ENCODE assay signal across 19 cellular contexts in genomic region chr12:109961201-109961600, GRCh38. TPM values are rescaled to one million over a fixed set of nuclear protein-coding genes. Genes with fewer than 3 reads are reported as not detected.
DNase-seq lines count a peak whose midpoint lies in the region; ATAC-seq and TF ChIP-seq lines count a peak whose summit lies in the region.
"Had no signal": no experiment of that assay in that cellular context is flagged by ENCODE, and none has a peak within 500 bp of the region (broad histone marks: within the 10 kb centered on the region; RNA-seq: fewer than 3 reads in every experiment).

No MANE protein-coding gene starts in this region.

- no peaks in the 10 kb centered on the region for H3K9me3 Mint-ChIP-seq in activated naive CD4-positive, alpha-beta T cell treated with anti-CD3 and anti-CD28 coated beads, Interleukin-2, amount 50 U/mL, for 24 hours
- H3K9me3 Mint-ChIP-seq in stimulated activated naive B cell treated with anti-CD40 and anti-IgM and Interleukin-4, amounts not matched to agents 10 μg/mL and 1 μg/mL and 100 μg/mL, for 72 hours, result no peaks in the 10 kb centered on the region
- no peaks in the 10 kb centered on the region for H3K9me3 Mint-ChIP-seq in CD8-positive, alpha-beta memory T cell
- H3K9me3 Mint-ChIP-seq: CD4-positive, CD25-positive, alpha-beta regulatory T cell had no signal

- no peaks in the 10 kb centered on the region for H3K9me3 ChIP-seq in heart right ventricle
- no peaks in the 10 kb centered on the region for H3K9me3 ChIP-seq in CD8-positive, alpha-beta memory T cell (ENCODE audit: low read length)
- H3K9me3 ChIP-seq: esophagus squamous epithelium, left lung, neutrophil, testis had no signal

- DNase-seq in activated naive CD4-positive, alpha-beta T cell treated with anti-CD3 and anti-CD28 coated beads, Interleukin-2, amount 50 U/mL, for 16 hours, result no peak
- DNase-seq in astrocyte of the hippocampus (ENCODE audit: low read depth, low spot score) (peak; percentile 68), heart right ventricle (peak in 1 of 2 donors; percentile 43)
- no peak for DNase-seq in stimulated activated naive B cell treated with anti-CD40 and anti-IgM and Interleukin-4, amounts not matched to agents 10 μg/mL and 1 μg/mL and 100 μg/mL, for 72 hours
- DNase-seq in CD8-positive, alpha-beta memory T cell, result no peak
- DNase-seq: activated CD8-positive, alpha-beta memory T cell treated with anti-CD3 and anti-CD28 coated beads, Interleukin-2, amount 50 U/mL, for 4 hours; activated gamma-delta T cell treated with Interleukin-2 at 50 U/mL for 16 hours; CD4-positive, CD25-positive, alpha-beta regulatory T cell; DMS153; esophagus squamous epithelium; GF-D8; left lung; NCI-H1417 treated with DMSO at 0.1 percent for 48 hours; NCI-H524; testis had no signal

- POLR2A ChIA-PET in CD8-positive, alpha-beta memory T cell (lab: Charles Lee), result no interaction called here

- H3K36me3 Mint-ChIP-seq in activated naive CD4-positive, alpha-beta T cell treated with anti-CD3 and anti-CD28 coated beads, Interleukin-2, amount 50 U/mL, for 24 hours, result peaks cover 7% of the 10 kb centered on the region
- H3K36me3 Mint-ChIP-seq in stimulated activated naive B cell treated with anti-CD40 and anti-IgM and Interleukin-4, amounts not matched to agents 10 μg/mL and 1 μg/mL and 100 μg/mL, for 72 hours, result peaks cover 12 to 51% of the 10 kb centered on the region in 2 donors
- H3K36me3 Mint-ChIP-seq in CD8-positive, alpha-beta memory T cell, result peaks cover 7 to 83% (median 32%) of the 10 kb centered on the region in 3 donors

- intact Hi-C loops in heart right ventricle (cut with DNase I), result no loop called here

- no peaks in the 10 kb centered on the region for H3K27me3 ChIP-seq in heart right ventricle
- H3K27me3 ChIP-seq in CD8-positive, alpha-beta memory T cell (ENCODE audit: insufficient read depth, low read length, poor library complexity, severe bottlenecking), result no peaks in the 10 kb centered on the region
- H3K27me3 ChIP-seq: esophagus squamous epithelium, left lung, neutrophil, testis had no signal

- H3K4me3 Mint-ChIP-seq in activated naive CD4-positive, alpha-beta T cell treated with anti-CD3 and anti-CD28 coated beads, Interleukin-2, amount 50 U/mL, for 24 hours, result no peak overlapping the region
- no peak overlapping the region for H3K4me3 Mint-ChIP-seq in stimulated activated naive B cell treated with anti-CD40 and anti-IgM and Interleukin-4, amounts not matched to agents 10 μg/mL and 1 μg/mL and 100 μg/mL, for 72 hours
- H3K4me3 Mint-ChIP-seq in CD8-positive, alpha-beta memory T cell, result no peak overlapping the region
- H3K4me3 Mint-ChIP-seq: CD4-positive, CD25-positive, alpha-beta regulatory T cell had no signal

- WGBS in heart right ventricle, 2 donors, result 47 to 59% methylated on average over 14 of the region's 14 CpGs

- H3K4me1 ChIP-seq in heart right ventricle, result peaks cover 0 to 16% (median 8%) of the 10 kb centered on the region in 9 donors
- no peaks in the 10 kb centered on the region for H3K4me1 ChIP-seq in CD8-positive, alpha-beta memory T cell (ENCODE audit: insufficient read depth, low read length)
- H3K4me1 ChIP-seq: esophagus squamous epithelium, testis had no signal

- peaks cover 0 to 99% (median 50%) of the 10 kb centered on the region in 9 donors for H3K36me3 ChIP-seq in heart right ventricle
- peaks cover 56% of the 10 kb centered on the region for H3K36me3 ChIP-seq in CD8-positive, alpha-beta memory T cell (ENCODE audit: insufficient read depth, low read length)

- H3K4me1 Mint-ChIP-seq in activated naive CD4-positive, alpha-beta T cell treated with anti-CD3 and anti-CD28 coated beads, Interleukin-2, amount 50 U/mL, for 24 hours, result peaks cover 9% of the 10 kb centered on the region
- no peaks in the 10 kb centered on the region for H3K4me1 Mint-ChIP-seq in stimulated activated naive B cell treated with anti-CD40 and anti-IgM and Interleukin-4, amounts not matched to agents 10 μg/mL and 1 μg/mL and 100 μg/mL, for 72 hours
- peaks cover 3 to 14% (median 7%) of the 10 kb centered on the region in 3 donors for H3K4me1 Mint-ChIP-seq in CD8-positive, alpha-beta memory T cell

- ATAC-seq in heart right ventricle, result peak in 7 of 8 donors; percentile 43 to 88 (median 71)
- ATAC-seq in stimulated activated naive B cell treated with anti-CD40 and anti-IgM and Interleukin-4, amounts not matched to agents 10 μg/mL and 1 μg/mL and 100 μg/mL, for 72 hours (replicated peaks), result no peak
- ATAC-seq in HG02870 (IDR thresholded peaks at IDR 0.05; ENCODE audit: unreplicated experiment), result no peak
- no peak for ATAC-seq in HG02642 (IDR thresholded peaks at IDR 0.05; ENCODE audit: poor library complexity, unreplicated experiment)
- ATAC-seq: left lung had no signal

- H3K4me3 ChIP-seq in heart right ventricle, result no peak overlapping the region
- no peak overlapping the region for H3K4me3 ChIP-seq in CD8-positive, alpha-beta memory T cell (ENCODE audit: low read length)
- H3K4me3 ChIP-seq: esophagus squamous epithelium, left lung, testis had no signal

- CTCF ChIA-PET in CD8-positive, alpha-beta memory T cell (lab: Charles Lee), result interaction anchor here (1.2 kb wide), 1 partner anchor 31 kb away, joined by 3 read pairs; no protein-coding TSS in a partner anchor

- TF ChIP-seq CTCF in heart right ventricle (IDR thresholded peaks at IDR 0.05), result no peak

- H3K27ac Mint-ChIP-seq in activated naive CD4-positive, alpha-beta T cell treated with anti-CD3 and anti-CD28 coated beads, Interleukin-2, amount 50 U/mL, for 24 hours, result peak overlapping the region; percentile 2
- peak overlapping the region; percentile 33 for H3K27ac Mint-ChIP-seq in stimulated activated naive B cell treated with anti-CD40 and anti-IgM and Interleukin-4, amounts not matched to agents 10 μg/mL and 1 μg/mL and 100 μg/mL, for 72 hours
- peak overlapping the region in 3 of 8 donors; percentile 41 to 90 (median 71) for H3K27ac Mint-ChIP-seq in CD8-positive, alpha-beta memory T cell

- H3K27me3 Mint-ChIP-seq in activated naive CD4-positive, alpha-beta T cell treated with anti-CD3 and anti-CD28 coated beads, Interleukin-2, amount 50 U/mL, for 24 hours, result no peaks in the 10 kb centered on the region
- H3K27me3 Mint-ChIP-seq in stimulated activated naive B cell treated with anti-CD40 and anti-IgM and Interleukin-4, amounts not matched to agents 10 μg/mL and 1 μg/mL and 100 μg/mL, for 72 hours, result no peaks in the 10 kb centered on the region
- H3K27me3 Mint-ChIP-seq in CD8-positive, alpha-beta memory T cell, result no peaks in the 10 kb centered on the region
- H3K27me3 Mint-ChIP-seq: CD4-positive, CD25-positive, alpha-beta regulatory T cell had no signal

- H3K27ac ChIP-seq in heart right ventricle, result peak overlapping the region in 8 of 10 donors; percentile 10 to 52 (median 43)
- H3K27ac ChIP-seq in CD8-positive, alpha-beta memory T cell (ENCODE audit: low read depth, low read length), result no peak overlapping the region
- H3K27ac ChIP-seq: esophagus squamous epithelium, neutrophil, testis had no signal

RNA-seq across cellular contexts. Expression of gene GIT2, which starts 35.0 kb away (rescaled TPM):
- 10 to 100 TPM; 31.7 to 44.9 (median 40.1) TPM for total RNA-seq in heart right ventricle
- polyA plus RNA-seq in heart right ventricle, result 10 to 100 TPM; 17.8 to 21.5 TPM
- total RNA-seq in CD8-positive, alpha-beta memory T cell, result 10 to 100 TPM; 52.0 to 54.4 TPM
- 93.0 TPM for polyA plus RNA-seq in CD8-positive, alpha-beta memory T cell

RNA-seq across cellular contexts. Expression of gene ANKRD13A, which starts 38.0 kb away (rescaled TPM):
- total RNA-seq in heart right ventricle, result 10 to 100 TPM; 15.3 to 29.0 (median 18.6) TPM
- 10 to 100 TPM; 14.0 to 25.7 TPM for polyA plus RNA-seq in heart right ventricle
- total RNA-seq in CD8-positive, alpha-beta memory T cell, result 10 to 100 TPM; 38.1 to 41.1 TPM
- 47.1 TPM for polyA plus RNA-seq in CD8-positive, alpha-beta memory T cell

Comparison
In these comparisons a context has a peak if more than half of its experiments do, and no peak if none do; other contexts are left out.
1. ATAC-seq: peak in heart right ventricle (7 of 8); none in stimulated activated naive B cell treated with anti-CD40 and anti-IgM and Interleukin-4, amounts not matched to agents 10 μg/mL and 1 μg/mL and 100 μg/mL, for 72 hours (0 of 2), HG02870 (single experiment) and HG02642 (single experiment).